In the genomic region with DNA sequence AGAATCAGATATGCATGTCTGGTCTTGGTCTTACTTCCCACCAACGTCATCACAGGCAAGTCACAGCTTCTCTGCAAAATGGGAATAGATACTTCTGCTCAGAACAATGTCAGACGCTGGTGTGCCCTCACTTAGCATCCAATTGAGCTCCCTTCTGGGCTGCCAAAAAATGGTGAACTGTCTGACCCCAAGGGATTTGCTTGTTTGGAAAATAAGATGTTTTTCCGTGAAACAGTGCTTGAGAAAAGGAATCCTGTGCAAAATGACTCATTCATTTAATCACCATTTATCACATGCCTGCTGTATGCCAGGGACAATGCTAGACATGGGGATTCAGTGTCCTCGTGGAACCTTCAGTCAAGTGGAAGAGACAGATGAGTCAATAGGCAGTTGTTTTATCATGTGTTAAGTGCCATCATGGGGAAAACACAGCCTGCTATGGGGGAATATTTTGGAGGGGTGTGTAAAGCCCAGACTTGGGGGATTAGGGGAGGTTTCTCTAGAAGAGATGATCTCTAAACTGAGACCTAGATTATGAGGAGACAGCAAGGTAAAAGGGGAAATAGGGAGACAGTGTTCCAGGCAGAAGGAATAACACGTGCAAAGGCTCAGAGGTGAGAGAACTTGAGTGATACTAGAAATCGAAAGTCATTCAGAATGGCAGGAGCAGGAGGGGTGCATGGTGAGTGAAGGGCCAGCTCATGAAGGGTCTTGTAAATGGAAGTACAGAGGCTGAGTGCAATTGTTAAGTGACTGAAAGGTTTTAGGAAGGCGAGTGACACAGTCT, we compare ENCODE assay signal across 10 cellular contexts. TPM values are rescaled to one million over a fixed set of nuclear protein-coding genes. Genes with fewer than 3 reads are reported as not detected.
DNase-seq lines count a peak whose midpoint lies in the region; TF ChIP-seq lines count a peak whose summit lies in the region.
"Had no signal": no experiment of that assay in that cellular context is flagged by ENCODE, and none has a peak within 500 bp of the region (broad histone marks: within the 10 kb centered on the region; RNA-seq: fewer than 3 reads in every experiment).

No MANE protein-coding gene starts in this region.

- peak overlapping the region; percentile 53 for H3K4me2 ChIP-seq in PC-9

- intact Hi-C loops in PC-9 (cut with micrococcal nuclease; ENCODE audit: unreplicated experiment), result loop anchor here (5.0 kb wide), 1 partner anchor 72 kb away; no protein-coding TSS in a partner anchor

- POLR2A ChIA-PET in PC-9 (lab: Charles Lee; ENCODE audit: unreplicated experiment), result no interaction called here

- H3K9me3 ChIP-seq in PC-9 (ENCODE audit: insufficient read depth, low read depth), result no peaks in the 10 kb centered on the region

- no peaks in the 10 kb centered on the region for H3K79me2 ChIP-seq in PC-9 (ENCODE audit: low read depth)
- H3K79me2 ChIP-seq: parathyroid adenoma had no signal

- H3K9me2 ChIP-seq in PC-9 (ENCODE audit: insufficient read depth), result no peaks in the 10 kb centered on the region

- H3K4me3 ChIP-seq in PC-9, result no peak overlapping the region
- H3K4me3 ChIP-seq in H7 (ENCODE audit: insufficient read depth, low read depth, low read length), result no peak overlapping the region
- H3K4me3 ChIP-seq: SK-N-MC had no signal

- peaks cover 4% of the 10 kb centered on the region; the same call in 1 of the 2 replicates for H3F3A ChIP-seq in PC-9 (ENCODE audit: insufficient read depth, low read depth)

- H2AFZ ChIP-seq in PC-9, result no peak overlapping the region
- H2AFZ ChIP-seq: parathyroid adenoma had no signal

- no peak for TF ChIP-seq CTCF in PC-9 (conservative IDR thresholded peaks at IDR 0.05)

- H4K20me1 ChIP-seq in PC-9 (ENCODE audit: insufficient read depth), result no peaks in the 10 kb centered on the region

- peak; percentile 12 for DNase-seq in activated effector memory CD4-positive, alpha-beta T cell treated with anti-CD3 and anti-CD28 coated beads, Interleukin-2, amount 50 U/mL, for 16 hours
- no peak for DNase-seq in activated effector memory CD4-positive, alpha-beta T cell treated with Interleukin-2 at 50 U/mL for 16 hours
- no peak for DNase-seq in PC-9
- DNase-seq in fibroblast of the conjunctiva (ENCODE audit: low read depth), result peak; percentile 51
- DNase-seq in substantia nigra (lab: John Stamatoyannopoulos, UW), result peak in 1 of 49 donors; percentile 20
- no peak for DNase-seq in SKM-1 treated with dmso at 0.1 percent for 144 hours (lab: John Stamatoyannopoulos, UW; ENCODE audit: unreplicated experiment)
- DNase-seq in hypothalamus (lab: John Stamatoyannopoulos, UW), result no peak
- DNase-seq in H7, result no peak

- peaks cover 17% of the 10 kb centered on the region for H3K4me1 ChIP-seq in PC-9 (replicated peaks; ENCODE audit: insufficient read depth)
- H3K4me1 ChIP-seq: parathyroid adenoma had no signal

- BruUV-seq in PC-9 (replicated peaks; lab: Mats Ljungman, UMichigan), result no TSS peak

- H3K36me3 ChIP-seq in PC-9 (ENCODE audit: low read depth) (no peaks in the 10 kb centered on the region), H7 (replicated peaks; ENCODE audit: control insufficient read depth, insufficient read depth, low read length) (no peaks in the 10 kb centered on the region)

- CTCF ChIA-PET in PC-9 (lab: Charles Lee), result interaction anchor here (0.6 kb wide), 2 partner anchors 43 to 191 kb away, joined by 3 to 4 read pairs; no protein-coding TSS in a partner anchor

- no peaks in the 10 kb centered on the region for H3K27me3 ChIP-seq in PC-9 (ENCODE audit: insufficient read depth, low read depth)
- H3K27me3 ChIP-seq in H7 (ENCODE audit: control insufficient read depth, insufficient read depth, low read length), result peaks cover 31% of the 10 kb centered on the region

- no peak overlapping the region for H3K27ac ChIP-seq in PC-9
- peak overlapping the region; percentile 98 for H3K27ac ChIP-seq in substantia nigra (ENCODE audit: low read depth, low read length, poor library complexity, severe bottlenecking)
- H3K27ac ChIP-seq: parathyroid adenoma, SK-N-MC had no signal

RNA-seq across cellular contexts. Expression of a gene that starts 3.8 kb away (rescaled TPM):
- 0.24 TPM in 1 of 2 replicates, not detected in the other for total RNA-seq in PC-9 (2021)
- not detected in 2 replicates for total RNA-seq in H7 (2014; rRNA removed; shearing (Covaris generic))

Comparison
In these comparisons a context has a peak if more than half of its experiments do, and no peak if none do; other contexts are left out.
1. DNase-seq: peak in activated effector memory CD4-positive, alpha-beta T cell treated with anti-CD3 and anti-CD28 coated beads, Interleukin-2, amount 50 U/mL, for 16 hours (single experiment) and fibroblast of the conjunctiva (single experiment); none in activated effector memory CD4-positive, alpha-beta T cell treated with Interleukin-2 at 50 U/mL for 16 hours (single experiment), PC-9 (0 of 2), SKM-1 treated with dmso at 0.1 percent for 144 hours (single experiment), hypothalamus (0 of 51) and H7 (single experiment).